ENCODE assay signal across 8 cellular contexts in genomic region chr18:59988098-59988706, GRCh38.
A peak's percentile ranks its signal among the peaks of the same experiment; 100 is the strongest.
DNase-seq lines count a peak whose midpoint lies in the region; ATAC-seq and TF ChIP-seq lines count a peak whose summit lies in the region.

No MANE protein-coding gene starts in this region.

- DNase-seq in SHP77 (lab: John Stamatoyannopoulos, UW) (peak; percentile 26 to 37), SHP77 treated with DMSO at 0.1 percent for 48 hours (lab: John Stamatoyannopoulos, UW) (no peak), Peyer's patch (peak in 2 of 3 donors; percentile 48 to 76), hepatocyte (ENCODE audit: low spot score) (peak; percentile 55)
- peak; percentile 11 for DNase-seq in activated naive CD8-positive, alpha-beta T cell treated with anti-CD3 and anti-CD28 coated beads, Interleukin-2, amount 50 U/mL, for 16 hours (ENCODE audit: low read depth, low spot score)
- DNase-seq in stimulated activated CD4-positive, alpha-beta T cell treated with anti-CD3 and anti-CD28 coated beads, Interleukin-15, amount 100 ng/mL, for 24 hours = peak; percentile 69

- peak; percentile 62 to 97 (median 91) for TF ChIP-seq CTCF in Peyer's patch (IDR thresholded peaks at IDR 0.05)
- peak; percentile 98 for TF ChIP-seq CTCF in hepatocyte (IDR thresholded peaks at IDR 0.05; ENCODE audit: poor library complexity)

- no peaks in the 10 kb centered on the region for H3K9me2 ChIP-seq in hepatocyte (replicated peaks; ENCODE audit: insufficient read depth)

- no peaks in the 10 kb centered on the region for H3K4me1 ChIP-seq in Peyer's patch
- H3K4me1 ChIP-seq in hepatocyte (ENCODE audit: insufficient read depth) = no peaks in the 10 kb centered on the region

- no peak for TF ChIP-seq POLR2A in Peyer's patch (IDR thresholded peaks at IDR 0.05)

- H3K4me3 ChIP-seq in Peyer's patch (no peak overlapping the region), hepatocyte (no peak overlapping the region)

- H3K27me3 ChIP-seq in Peyer's patch = no peaks in the 10 kb centered on the region
- peaks cover 14% of the 10 kb centered on the region for H3K27me3 ChIP-seq in hepatocyte

- H3K9me3 ChIP-seq in Peyer's patch = no peaks in the 10 kb centered on the region
- H3K9me3 ChIP-seq in hepatocyte (ENCODE audit: low read depth) = no peaks in the 10 kb centered on the region

- WGBS in hepatocyte (ENCODE audit: low lambda C conversion rate, missing lambda C conversion rate) = 17% methylated on average over 5 of the region's 5 CpGs

- H3K36me3 ChIP-seq in Peyer's patch = no peaks in the 10 kb centered on the region
- no peaks in the 10 kb centered on the region for H3K36me3 ChIP-seq in hepatocyte (replicated peaks; ENCODE audit: insufficient read depth, low read depth)

- H2AFZ ChIP-seq in hepatocyte = no peak overlapping the region

- H3K4me2 ChIP-seq in hepatocyte = no peak overlapping the region

- no peaks in the 10 kb centered on the region for H4K20me1 ChIP-seq in hepatocyte (ENCODE audit: insufficient read depth, poor library complexity, severe bottlenecking)

- H3K79me2 ChIP-seq in hepatocyte = no peaks in the 10 kb centered on the region

- H3K27ac ChIP-seq in Peyer's patch = no peak overlapping the region
- no peak overlapping the region for H3K27ac ChIP-seq in hepatocyte

- ATAC-seq in HG03565 (IDR thresholded peaks at IDR 0.05; ENCODE audit: unreplicated experiment) (peak; percentile 58), HG03045 (IDR thresholded peaks at IDR 0.05; ENCODE audit: unreplicated experiment) (no peak)
